ENCODE assay signal across 20 cellular contexts in genomic region chr16:52404546-52404945, GRCh38.
DNase-seq lines count a peak whose midpoint lies in the region; FAIRE-seq and TF ChIP-seq lines count a peak whose summit lies in the region.
"Had no signal": no experiment of that assay in that cellular context is flagged by ENCODE, and none has a peak within 500 bp of the region (broad histone marks: within the 10 kb centered on the region; RNA-seq: fewer than 3 reads in every experiment).

No MANE protein-coding gene starts in this region.

- H3K27me3 ChIP-seq in keratinocyte (ENCODE audit: control insufficient read depth, extremely low read depth, insufficient read depth, low read length) (no peaks in the 10 kb centered on the region), colonic mucosa (no peaks in the 10 kb centered on the region)

- H3K4me1 ChIP-seq in keratinocyte (ENCODE audit: control insufficient read depth, extremely low read depth, insufficient read depth, low read length) (peaks cover 23% of the 10 kb centered on the region), colonic mucosa (peaks cover 5% of the 10 kb centered on the region)

- intact Hi-C loops in colonic mucosa (cut with DNase I), result no loop called here

- in situ Hi-C loops in GM13977 (cut with MboI; ENCODE audit: low pct_unique_long_range_greater_than_20kb, low sequenced_read_pairs, unreplicated experiment), result no loop called here

- no peaks in the 10 kb centered on the region for H3K9me1 ChIP-seq in keratinocyte (ENCODE audit: control insufficient read depth, extremely low read depth, insufficient read depth, low read length)

- H3K27ac ChIP-seq in keratinocyte (ENCODE audit: control insufficient read depth, insufficient read depth, low read length), result no peak overlapping the region
- H3K27ac ChIP-seq in colonic mucosa, result no peak overlapping the region
- no peak overlapping the region for H3K27ac ChIP-seq in coronary artery

- H3K36me3 ChIP-seq in keratinocyte (ENCODE audit: control insufficient read depth in 2 of 2, extremely low read depth in 1 of 2, insufficient read depth in 2 of 2, low read length in 2 of 2) (no peaks in the 10 kb centered on the region), colonic mucosa (no peaks in the 10 kb centered on the region)

- no peak overlapping the region for H2AFZ ChIP-seq in keratinocyte (ENCODE audit: control insufficient read depth, low read length)

- dilution Hi-C loops in keratinocyte (cut with MboI; ENCODE audit: extremely low pct_ligation_motif_present, low sequenced_read_pairs), result no loop called here

- no peaks in the 10 kb centered on the region for H3K9me3 ChIP-seq in keratinocyte (ENCODE audit: control insufficient read depth, low read depth, low read length)
- no peaks in the 10 kb centered on the region for H3K9me3 ChIP-seq in colonic mucosa

- H3K4me2 ChIP-seq in keratinocyte (ENCODE audit: control insufficient read depth, extremely low read depth, insufficient read depth, low read depth, low read length), result no peak overlapping the region

- DNase-seq in DMS53 treated with DMSO at 0.1 percent for 48 hours (lab: John Stamatoyannopoulos, UW; ENCODE audit: unreplicated experiment), result peak; percentile 20
- DNase-seq in astrocyte of the hippocampus (ENCODE audit: low read depth, low spot score), result peak; percentile 21
- no peak for DNase-seq in keratinocyte (ENCODE audit: low read depth, low spot score)
- peak; percentile 28 for DNase-seq in mucosa of gallbladder (ENCODE audit: low spot score)
- no peak for DNase-seq in colonic mucosa
- DNase-seq in GM13977 (ENCODE audit: low spot score), result no peak
- DNase-seq in coronary artery (ENCODE audit: low spot score), result no peak
- DNase-seq: CD4-positive, alpha-beta T cell; COR-L47; GOT3; HCEC 1CT; NCI-H1417; NCI-H187; NCI-H526 treated with DMSO at 0.1 percent for 48 hours; OCI-M1; Right ventricle myocardium superior had no signal

- H3K79me2 ChIP-seq in keratinocyte (ENCODE audit: control insufficient read depth, insufficient read depth, low read length), result no peaks in the 10 kb centered on the region

- FAIRE-seq in keratinocyte (lab: Jason Lieb, UNC), result peak; percentile 64
- FAIRE-seq: G401.6, GM12892, GM18507, GM19239 had no signal

- H3K9ac ChIP-seq in keratinocyte (ENCODE audit: control insufficient read depth, extremely low read depth, insufficient read depth, low read length) (no peak overlapping the region), colonic mucosa (ENCODE audit: low read depth in 2 of 2, low read length in 2 of 2) (no peak overlapping the region)

- H3K4me3 ChIP-seq in keratinocyte (ENCODE audit: control insufficient read depth in 2 of 3, extremely low read depth in 1 of 3, insufficient read depth in 2 of 3, low read depth in 1 of 3, low read length in 3 of 3) (no peak overlapping the region), colonic mucosa (no peak overlapping the region), coronary artery (no peak overlapping the region)

- no peaks in the 10 kb centered on the region for H4K20me1 ChIP-seq in keratinocyte (ENCODE audit: control insufficient read depth, extremely low read depth, insufficient read depth, low read length)

- TF ChIP-seq CTCF in keratinocyte (optimal IDR thresholded peaks at IDR 0.05 in 1 of 3, IDR thresholded peaks at IDR 0.05 in 1 of 3, conservative IDR thresholded peaks at IDR 0.05 in 1 of 3; ENCODE audit: extremely low read depth in 1 of 3, insufficient read depth in 2 of 3, low read length in 3 of 3) (no peak), colonic mucosa (IDR thresholded peaks at IDR 0.05) (no peak), GM13977 (IDR thresholded peaks at IDR 0.05; ENCODE audit: extremely low read depth, insufficient read depth, missing control alignments) (no peak), coronary artery (IDR thresholded peaks at IDR 0.05) (no peak)

Comparison
In these comparisons a context has a peak if more than half of its experiments do, and no peak if none do; other contexts are left out.
1. DNase-seq: peak in DMS53 treated with DMSO at 0.1 percent for 48 hours (single experiment), astrocyte of the hippocampus (single experiment) and mucosa of gallbladder (single experiment); none in keratinocyte (single experiment), colonic mucosa (single experiment), GM13977 (single experiment) and coronary artery (single experiment).